Comparison of ENCODE assay signal across 16 cellular contexts in the genomic region with DNA sequence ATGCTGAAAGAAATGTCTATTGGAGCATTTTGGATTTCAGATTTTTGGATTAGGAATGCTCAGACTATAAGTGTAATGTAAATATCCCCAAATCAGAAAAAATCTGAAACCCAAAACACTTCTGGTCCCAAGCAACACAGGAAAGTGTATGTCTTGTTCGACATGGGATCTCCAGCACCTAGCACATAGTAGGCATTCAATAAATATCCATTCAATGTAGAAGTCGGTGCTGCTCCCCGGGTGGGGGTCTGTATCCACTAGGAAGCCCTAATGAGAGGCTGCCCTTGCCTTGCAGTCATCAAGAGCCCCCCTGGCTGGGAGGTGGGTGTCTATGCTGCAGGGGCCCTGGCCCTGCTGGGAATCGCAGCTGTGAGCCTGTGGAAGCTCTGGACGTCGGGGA. TPM values are rescaled to one million over a fixed set of nuclear protein-coding genes. Genes with fewer than 3 reads are reported as not detected.
"Had no signal": no experiment of that assay in that cellular context is flagged by ENCODE, and none has a peak within 500 bp of the region (broad histone marks: within the 10 kb centered on the region; RNA-seq: fewer than 3 reads in every experiment).

No MANE protein-coding gene starts in this region.

- H3K4me1 ChIP-seq: body of pancreas, lower lobe of right lung, psoas muscle, right lobe of liver had no signal

- H3K27ac ChIP-seq: body of pancreas, lower lobe of right lung, psoas muscle, right lobe of liver had no signal

- H3K9me3 ChIP-seq: body of pancreas, lower lobe of right lung, mucosa of descending colon, psoas muscle, right lobe of liver had no signal

- H3K27me3 ChIP-seq: body of pancreas, dorsolateral prefrontal cortex, right lobe of liver had no signal

- H3K4me3 ChIP-seq: body of pancreas, dorsolateral prefrontal cortex, lower lobe of right lung, mucosa of descending colon, psoas muscle, right lobe of liver had no signal

- DNase-seq: activated CD4-positive, alpha-beta T cell treated with anti-CD3 and anti-CD28 coated beads, Interleukin-2, amount 50 U/mL, for 1 hour; activated T-cell treated with anti-CD3 and anti-CD28 coated beads for 4 hours; body of pancreas; immature natural killer cell; left cardiac atrium; lower lobe of right lung; mucosa of descending colon; natural killer cell; psoas muscle; right lobe of liver; stimulated activated CD4-positive, alpha-beta T cell treated with anti-CD3 and anti-CD28 coated beads, Interleukin-2, amount 100 ng/mL, for 24 hours; stimulated activated naive CD4-positive, alpha-beta T cell treated with Interleukin-2 at 50 U/mL for 16 hours had no signal

- H3K36me3 ChIP-seq: lower lobe of right lung, right lobe of liver had no signal

RNA-seq across cellular contexts. Expression of gene SYT12, which starts 11.4 kb away (rescaled TPM):
- total RNA-seq: activated CD8-positive, alpha-beta memory T cell treated with anti-CD3 and anti-CD28 coated beads for 36 hours; activated T-helper 2 cell treated with anti-CD3 and anti-CD28 coated beads, Interferon-gamma antibody, Interleukin-2, Interleukin-4, amounts not matched to agents 10 μg/mL and 5 μg/mL and 100 μg/mL, durations not matched to agents 14 hours and 24 hours and 36 hours; lower lobe of right lung; natural killer cell had no signal
- polyA plus RNA-seq: immature natural killer cell had no signal

RNA-seq across cellular contexts. Expression of gene RHOD, which starts 22.3 kb away (rescaled TPM):
- total RNA-seq: natural killer cell had no signal
- polyA plus RNA-seq: immature natural killer cell had no signal

RNA-seq across cellular contexts. Expression of gene C11orf86, which starts 59.2 kb away (rescaled TPM):
- total RNA-seq: activated CD8-positive, alpha-beta memory T cell treated with anti-CD3 and anti-CD28 coated beads for 36 hours; activated T-helper 2 cell treated with anti-CD3 and anti-CD28 coated beads, Interferon-gamma antibody, Interleukin-2, Interleukin-4, amounts not matched to agents 10 μg/mL and 5 μg/mL and 100 μg/mL, durations not matched to agents 14 hours and 24 hours and 36 hours; body of pancreas; dorsolateral prefrontal cortex; esophagus mucosa; left cardiac atrium; lower lobe of right lung; natural killer cell; psoas muscle; right lobe of liver had no signal
- polyA plus RNA-seq: immature natural killer cell had no signal
